In the genomic region with DNA sequence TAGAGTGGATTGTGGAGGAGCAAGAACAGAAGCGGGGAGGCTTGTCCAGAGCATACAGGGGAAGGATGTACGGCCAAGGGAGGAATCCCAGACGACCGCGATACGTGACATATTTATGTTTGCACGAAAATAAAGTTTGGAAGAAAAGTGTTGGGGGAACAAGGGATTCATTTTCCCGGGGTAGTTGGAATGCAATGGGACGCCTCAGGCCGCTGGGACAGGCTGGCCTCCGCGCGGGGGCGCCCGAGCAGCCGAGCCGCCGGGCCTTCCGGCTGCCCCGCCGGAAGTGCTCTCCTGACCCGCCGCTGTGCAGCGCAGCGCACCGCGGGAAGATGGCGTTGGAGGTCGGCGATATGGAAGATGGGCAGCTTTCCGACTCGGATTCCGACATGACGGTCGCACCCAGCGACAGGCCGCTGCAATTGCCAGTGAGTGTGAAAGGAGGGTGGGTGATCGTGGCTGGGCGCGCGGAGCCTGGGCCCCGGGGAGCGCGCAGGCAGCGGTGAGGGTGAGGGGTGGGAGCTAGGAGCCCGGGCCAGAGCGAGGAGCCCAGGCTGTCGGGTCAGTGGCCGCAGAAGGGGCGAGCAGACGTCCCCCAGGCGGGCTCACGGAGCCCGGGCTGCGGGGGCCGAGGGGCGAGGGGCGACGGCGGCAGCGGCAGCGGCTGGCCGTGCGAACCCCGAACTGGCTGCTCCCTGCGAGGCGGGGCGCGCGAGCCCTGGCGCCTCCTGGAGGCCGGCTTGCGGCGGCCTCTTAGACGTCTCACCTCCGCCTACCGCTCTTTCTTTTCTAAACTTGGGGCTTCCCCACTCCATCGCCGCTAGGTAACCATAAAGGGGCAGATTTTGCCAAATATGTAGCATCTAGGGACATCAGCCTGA, we compare ENCODE assay signal across 8 cellular contexts. TPM values are rescaled to one million over a fixed set of nuclear protein-coding genes. Genes with fewer than 3 reads are reported as not detected.
A peak's percentile ranks its signal among the peaks of the same experiment; 100 is the strongest.
DNase-seq lines count a peak whose midpoint lies in the region; ATAC-seq, FAIRE-seq and TF ChIP-seq lines count a peak whose summit lies in the region.

A gene with protein sequence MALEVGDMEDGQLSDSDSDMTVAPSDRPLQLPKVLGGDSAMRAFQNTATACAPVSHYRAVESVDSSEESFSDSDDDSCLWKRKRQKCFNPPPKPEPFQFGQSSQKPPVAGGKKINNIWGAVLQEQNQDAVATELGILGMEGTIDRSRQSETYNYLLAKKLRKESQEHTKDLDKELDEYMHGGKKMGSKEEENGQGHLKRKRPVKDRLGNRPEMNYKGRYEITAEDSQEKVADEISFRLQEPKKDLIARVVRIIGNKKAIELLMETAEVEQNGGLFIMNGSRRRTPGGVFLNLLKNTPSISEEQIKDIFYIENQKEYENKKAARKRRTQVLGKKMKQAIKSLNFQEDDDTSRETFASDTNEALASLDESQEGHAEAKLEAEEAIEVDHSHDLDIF (plus strand): TSS at position 317 of the 881 bp plus-strand sequence. CDS start 16 bp downstream, at position 333.

- H3K79me1 ChIP-seq in H1 (ENCODE audit: low read depth, low read length): peaks cover 6% of the 10 kb centered on the region

- ATAC-seq in HG03439 (IDR thresholded peaks at IDR 0.05; ENCODE audit: unreplicated experiment): peak; percentile 95

- no peak within 1 kb of the TSS for H2BK15ac ChIP-seq in H1 (ENCODE audit: low read length)

- peak within 1 kb of the TSS; percentile 62 to 92 (median 91) for H3K27ac Mint-ChIP-seq in CD14-positive monocyte

- H3K27ac ChIP-seq in H1 (ENCODE audit: low read depth, low read length): peak within 1 kb of the TSS; percentile 94

- peak within 1 kb of the TSS; percentile 99 for H4K8ac ChIP-seq in H1 (ENCODE audit: extremely low read depth, insufficient read depth, low read length)

- H3K27me3 ChIP-seq in H1 (replicated peaks in 1 of 4; ENCODE audit: control insufficient read depth in 3 of 4, extremely low read depth in 1 of 4, insufficient read depth in 3 of 4, low read length in 3 of 4): no peaks in the 10 kb centered on the region

- intact Hi-C loops in CD14-positive monocyte (cut with micrococcal nuclease): no loop called here

- TF ChIP-seq POLR2A in H1 (IDR thresholded peaks at IDR 0.05; ENCODE audit: control extremely low read depth in 1 of 2, low read depth in 2 of 2, low read length in 2 of 2): peak; percentile 74 to 86

- H3K4me1 ChIP-seq in H1 (replicated peaks in 1 of 4; ENCODE audit: control insufficient read depth in 3 of 4, insufficient read depth in 4 of 4, low read length in 3 of 4): peaks cover 2 to 8% (median 6%) of the 10 kb centered on the region in 4 experiments; a peak in 6 of 7 replicates

- no peaks in the 10 kb centered on the region for H3K9me3 ChIP-seq in H1 (ENCODE audit: insufficient read depth in 2 of 2, low read depth in 1 of 2, low read length in 1 of 2)

- peak within 1 kb of the TSS; percentile 78 for H2AFZ ChIP-seq in H1 (ENCODE audit: low read length)

- peak within 1 kb of the TSS; percentile 68; the same call in 1 of the 2 replicates for H2BK20ac ChIP-seq in H1 (ENCODE audit: low read length)

- H3K4me2 ChIP-seq in H1 (ENCODE audit: insufficient read depth in 1 of 2, low read depth in 2 of 2, low read length in 2 of 2): peak within 1 kb of the TSS; percentile 58 to 79

- peak; percentile 72 for TF ChIP-seq CTCF in CD14-positive monocyte (IDR thresholded peaks at IDR 0.05)
- peak; percentile 74 to 81 (median 80) for TF ChIP-seq CTCF in H1 (IDR thresholded peaks at IDR 0.05; ENCODE audit: control extremely low read depth in 1 of 3, insufficient read depth in 1 of 3, low read depth in 1 of 3, low read length in 3 of 3)

- no peak within 1 kb of the TSS for H3K23ac ChIP-seq in H1 (ENCODE audit: insufficient read length)

- peaks cover 8 to 24% (median 16%) of the 10 kb centered on the region in 4 experiments; a peak in 6 of 8 replicates for H3K36me3 ChIP-seq in H1 (ENCODE audit: control insufficient read depth in 2 of 4, insufficient read depth in 4 of 4, low read length in 3 of 4)

- POLR2A ChIA-PET in H1 (lab: Charles Lee; ENCODE audit: partially characterized antibody): interaction anchor here (0.6 to 3.8 kb wide), 12 partner anchors 9 to 177 kb away, joined by 3 to 21 read pairs (median 4); a partner anchor contains a TSS

- peak within 1 kb of the TSS; percentile 54 to 97 (median 89) for H3K4me3 ChIP-seq in H1 (ENCODE audit: extremely low read depth in 1 of 4, insufficient read depth in 2 of 4, low read depth in 3 of 4, low read length in 4 of 4)

- peaks cover 27 to 47% of the 10 kb centered on the region in 2 experiments for H3K79me2 ChIP-seq in H1 (ENCODE audit: control insufficient read depth in 1 of 2, insufficient read depth in 2 of 2, low read length in 2 of 2)

- DNase-seq in CD14-positive monocyte (ENCODE audit: low spot score) (peak; percentile 61), GM19238 (ENCODE audit: insufficient read length, low spot score) (peak; percentile 84), NCI-H774 (lab: John Stamatoyannopoulos, UW) (peak; percentile 76), H1 (ENCODE audit: low read depth in 1 of 2, low spot score in 2 of 2) (peak in 1 of 2 experiments; percentile 87), mesenteric fat pad (ENCODE audit: low spot score) (peak; percentile 93)
- peak; percentile 89 for DNase-seq in activated CD8-positive, alpha-beta memory T cell treated with anti-CD3 and anti-CD28 coated beads for 24 hours
- peak; percentile 40 to 55 for DNase-seq in stimulated activated CD8-positive, alpha-beta memory T cell treated with anti-CD3 and anti-CD28 coated beads, Interleukin-15, amount 100 ng/mL, for 4 hours (ENCODE audit: low read depth in 2 of 2)

- H3K9ac ChIP-seq in H1 (replicated peaks in 1 of 4; ENCODE audit: extremely low read depth in 1 of 4, low read depth in 3 of 4, low read length in 3 of 4): peak within 1 kb of the TSS; percentile 97

- CTCF ChIA-PET in H1 (lab: Charles Lee; ENCODE audit: partially characterized antibody): interaction anchor here (0.6 to 2.5 kb wide), 19 partner anchors 9 to 509 kb away, joined by 3 to 13 read pairs (median 3); no protein-coding TSS in a partner anchor

- H2AK5ac ChIP-seq in H1 (ENCODE audit: low read depth, low read length): peak within 1 kb of the TSS; percentile 45; the same call in 1 of the 2 replicates

- FAIRE-seq in H1 (lab: Jason Lieb, UNC): no peak

- H3K4me1 Mint-ChIP-seq in CD14-positive monocyte: peaks cover 29% of the 10 kb centered on the region

- H4K20me1 ChIP-seq in H1 (replicated peaks in 1 of 2; ENCODE audit: control insufficient read depth in 1 of 2, insufficient read depth in 2 of 2, low read length in 2 of 2): peaks cover 0 to 9% of the 10 kb centered on the region in 2 experiments

- peak within 1 kb of the TSS; percentile 88 for H3K56ac ChIP-seq in H1 (replicated peaks; ENCODE audit: insufficient read length, low read depth, low read length)

- H3K36me3 Mint-ChIP-seq in CD14-positive monocyte: peaks cover 21 to 27% of the 10 kb centered on the region in 2 donors

- H2BK120ac ChIP-seq in H1 (replicated peaks; ENCODE audit: low read depth, low read length): peak within 1 kb of the TSS; percentile 93

- H2BK5ac ChIP-seq in H1 (ENCODE audit: low read depth, low read length): peak within 1 kb of the TSS; percentile 98

- TF ChIP-seq EP300 in H1 (IDR thresholded peaks at IDR 0.05; ENCODE audit: borderline replicate concordance in 1 of 2, low read depth in 2 of 2, low read length in 2 of 2): peak in 1 of 2 experiments; percentile 15; a peak in 1 of 3 replicates

- peak within 1 kb of the TSS; percentile 93 for H4K91ac ChIP-seq in H1 (replicated peaks; ENCODE audit: insufficient read length, low read length)

- peak within 1 kb of the TSS; percentile 97 to 99 for H3K4me3 Mint-ChIP-seq in CD14-positive monocyte

- 2% methylated on average over 63 of the region's 79 CpGs; no CpG with 5 or more reads in 1 of the 2 experiments for WGBS in H1 (ENCODE audit: extremely low coverage in 1 of 2, insufficient coverage in 1 of 2, insufficient read length in 1 of 2, insufficient replicate concordance in 2 of 2, low coverage in 1 of 2, low lambda C conversion rate in 2 of 2, missing lambda C conversion rate in 1 of 2), 2 experiments

- peak within 1 kb of the TSS; percentile 76; the same call in 1 of the 2 replicates for H2BK12ac ChIP-seq in H1 (ENCODE audit: low read depth, low read length)

- peak within 1 kb of the TSS; percentile 99 for H3K18ac ChIP-seq in H1 (ENCODE audit: extremely low read depth, low read length)

- H4K5ac ChIP-seq in H1 (ENCODE audit: insufficient read length, low read depth, low read length): peak within 1 kb of the TSS; percentile 92

- peak within 1 kb of the TSS; percentile 94 for H3K4ac ChIP-seq in H1 (replicated peaks; ENCODE audit: insufficient read length, low read depth, low read length)

- no peak within 1 kb of the TSS for H3K14ac ChIP-seq in H1 (ENCODE audit: insufficient read length)

- peak; percentile 3 to 26; a peak in 2 of 4 replicates for TF ChIP-seq RAD21 in H1 (IDR thresholded peaks at IDR 0.05 in 1 of 2, conservative IDR thresholded peaks at IDR 0.05 in 1 of 2; ENCODE audit: low read depth in 2 of 2, low read length in 2 of 2)

- H3K23me2 ChIP-seq in H1 (ENCODE audit: low read depth, low read length): peaks cover 8% of the 10 kb centered on the region

- peaks cover 3 to 5% (median 5%) of the 10 kb centered on the region in 3 donors for H3K27me3 Mint-ChIP-seq in CD14-positive monocyte (ENCODE audit: low read depth in 3 of 3)

- peaks cover 0 to 4% (median 0%) of the 10 kb centered on the region in 7 donors for H3K9me3 Mint-ChIP-seq in CD14-positive monocyte

TF ChIP-seq in H1, 55 proteins besides CTCF, POLR2A, EP300 and RAD21 (continues in another document):
- TF ChIP-seq JUN (IDR thresholded peaks at IDR 0.05; ENCODE audit: low read depth, low read length): no peak
- TF ChIP-seq RNF2 (IDR thresholded peaks at IDR 0.05; ENCODE audit: borderline replicate concordance, low read depth, low read length, missing control alignments, poor library complexity, severe bottlenecking): no peak
- TF ChIP-seq GABPA (IDR thresholded peaks at IDR 0.05; ENCODE audit: borderline replicate concordance, insufficient read depth, low read length): peak; percentile 90
- TF ChIP-seq YY1 (IDR thresholded peaks at IDR 0.05; ENCODE audit: low read depth, low read length): peak; percentile 92

RNA-seq across cellular contexts. Expression of the gene that starts here (rescaled TPM):
- polyA plus RNA-seq in CD14-positive monocyte (10 to 100 TPM; 19.3 to 37.6 TPM), H1 (2011; rRNA removed) (32.1 and 34.1 TPM in 2 replicates)
- total RNA-seq in H1 (2021; fragmentation: NEBNext Ultra II Directional; extraction: Animal tissue kit (Norgen Biotek cat#: 25700)): 58.1 and 59.5 TPM in 2 replicates
- polyA plus RNA-seq in H1 (2011; cell fraction: cytosol; rRNA removed): 55.0 TPM
- polyA plus RNA-seq in H1 (2011; cell fraction: nucleus; rRNA removed): 10.7 TPM
- polyA plus RNA-seq in H1 (2012, experiment 1 of 2): 39.7 to 74.8 TPM (median 59.5 TPM) in 4 replicates
- polyA plus RNA-seq in H1 (2012, experiment 2 of 2): 14.3 TPM
- 36.4 TPM for polyA plus RNA-seq in H1 (2013, experiment 1 of 2)
- polyA plus RNA-seq in H1 (2013, experiment 2 of 2): 34.4 TPM
- 37.8 and 45.2 TPM in 2 replicates for polyA minus RNA-seq in H1 (2011; rRNA and poly(A)+ RNA removed)
- 24.7 TPM for polyA minus RNA-seq in H1 (2011; cell fraction: cytosol; rRNA and poly(A)+ RNA removed)
- polyA minus RNA-seq in H1 (2011; cell fraction: nucleus; rRNA and poly(A)+ RNA removed): 53.3 TPM
- total RNA-seq in mesenteric fat pad: 32.5 TPM
